ENCODE assay signal across 8 cellular contexts in genomic region chr2:128318776-128319456, GRCh38. TPM values are rescaled to one million over a fixed set of nuclear protein-coding genes. Genes with fewer than 3 reads are reported as not detected.
DNase-seq lines count a peak whose midpoint lies in the region; ATAC-seq and TF ChIP-seq lines count a peak whose summit lies in the region.

A gene with protein sequence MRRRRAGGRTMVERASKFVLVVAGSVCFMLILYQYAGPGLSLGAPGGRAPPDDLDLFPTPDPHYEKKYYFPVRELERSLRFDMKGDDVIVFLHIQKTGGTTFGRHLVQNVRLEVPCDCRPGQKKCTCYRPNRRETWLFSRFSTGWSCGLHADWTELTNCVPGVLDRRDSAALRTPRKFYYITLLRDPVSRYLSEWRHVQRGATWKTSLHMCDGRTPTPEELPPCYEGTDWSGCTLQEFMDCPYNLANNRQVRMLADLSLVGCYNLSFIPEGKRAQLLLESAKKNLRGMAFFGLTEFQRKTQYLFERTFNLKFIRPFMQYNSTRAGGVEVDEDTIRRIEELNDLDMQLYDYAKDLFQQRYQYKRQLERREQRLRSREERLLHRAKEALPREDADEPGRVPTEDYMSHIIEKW (minus strand): TSS chr2:128318868. CDS start chr2:128318563, 305 bp downstream.

- no peaks in the 10 kb centered on the region for H3K9me3 ChIP-seq in T-helper 17 cell (ENCODE audit: control insufficient read depth, low read length, poor library complexity, severe bottlenecking)
- H3K9me3 ChIP-seq in upper lobe of left lung: no peaks in the 10 kb centered on the region

- peak in 2 of 4 donors; percentile 18 to 46 for TF ChIP-seq POLR2A in upper lobe of left lung (IDR thresholded peaks at IDR 0.05)

- 0 to 1% methylated on average over 8 to 24 of the region's 84 CpGs for WGBS in upper lobe of left lung, 2 donors

- peaks cover 26 to 65% (median 39%) of the 10 kb centered on the region in 4 donors for H3K4me1 ChIP-seq in upper lobe of left lung

- no peak for TF ChIP-seq CTCF in GM12875 (IDR thresholded peaks at IDR 0.05; ENCODE audit: borderline replicate concordance, insufficient read depth, low read depth, low read length)
- TF ChIP-seq CTCF in HFF-Myc (IDR thresholded peaks at IDR 0.05; ENCODE audit: low read depth, low read length, missing control alignments): no peak
- no peak for TF ChIP-seq CTCF in progenitor cell of endocrine pancreas (IDR thresholded peaks at IDR 0.05; ENCODE audit: unreplicated experiment)
- TF ChIP-seq CTCF in upper lobe of left lung (IDR thresholded peaks at IDR 0.05): peak in 1 of 6 experiments; percentile 38

- H3K27me3 Mint-ChIP-seq in T-helper 17 cell (no peaks in the 10 kb centered on the region), progenitor cell of endocrine pancreas (peaks cover 14% of the 10 kb centered on the region)

- intact Hi-C loops in left cardiac atrium (cut with DNase I): loop anchor here in 1 of 2 donors (10.0 kb wide), 1 partner anchor 144 kb away; no protein-coding TSS in a partner anchor

- peak within 1 kb of the TSS in 2 of 4 donors; percentile 56 to 67 for H3K27ac ChIP-seq in upper lobe of left lung

- peak; percentile 85 for ATAC-seq in T-helper 17 cell
- ATAC-seq in left cardiac atrium: peak; percentile 83 to 84
- peak; percentile 74 to 87 for ATAC-seq in upper lobe of left lung (ENCODE audit: low FRiP score in 2 of 2)

- no peaks in the 10 kb centered on the region for H3K27me3 ChIP-seq in upper lobe of left lung

- H3K27ac Mint-ChIP-seq in T-helper 17 cell: peak within 1 kb of the TSS; percentile 78
- H3K27ac Mint-ChIP-seq in progenitor cell of endocrine pancreas: no peak within 1 kb of the TSS

- peaks cover 35% of the 10 kb centered on the region for H3K4me1 Mint-ChIP-seq in T-helper 17 cell
- H3K4me1 Mint-ChIP-seq in progenitor cell of endocrine pancreas (ENCODE audit: low read depth): peaks cover 25% of the 10 kb centered on the region

- DNase-seq in HFF-Myc (ENCODE audit: extremely low read depth, low read depth) (no peak), NAMALWA (ENCODE audit: low spot score) (peak; percentile 79), T-helper 17 cell (peak; percentile 83 to 94 (median 90)), amniotic epithelial cell (ENCODE audit: low read depth) (peak; percentile 68), left cardiac atrium (peak; percentile 91), progenitor cell of endocrine pancreas (ENCODE audit: low spot score, unreplicated experiment) (peak; percentile 84), upper lobe of left lung (peak; percentile 88 to 98)

- H3K36me3 Mint-ChIP-seq in T-helper 17 cell (ENCODE audit: low read depth) (no peaks in the 10 kb centered on the region), progenitor cell of endocrine pancreas (ENCODE audit: insufficient read depth) (peaks cover 2% of the 10 kb centered on the region)

- H3K4me3 Mint-ChIP-seq in T-helper 17 cell (peak within 1 kb of the TSS; percentile 93), progenitor cell of endocrine pancreas (ENCODE audit: low read depth) (peak within 1 kb of the TSS; percentile 93)

- peaks cover 0 to 11% (median 0%) of the 10 kb centered on the region in 4 donors for H3K36me3 ChIP-seq in upper lobe of left lung

- H3K4me3 ChIP-seq in GM12875 (ENCODE audit: low read depth, low read length) (peak within 1 kb of the TSS; percentile 56), HFF-Myc (replicated peaks; ENCODE audit: low read depth, low read length) (peak within 1 kb of the TSS; percentile 74), upper lobe of left lung (peak within 1 kb of the TSS; percentile 52 to 79 (median 66))

- no peak for TF ChIP-seq EP300 in upper lobe of left lung (IDR thresholded peaks at IDR 0.05)

- no peaks in the 10 kb centered on the region for H3K9me3 Mint-ChIP-seq in progenitor cell of endocrine pancreas (ENCODE audit: low read depth)

RNA-seq across cellular contexts. Expression of the gene that starts here (rescaled TPM):
- 10 to 100 TPM; 12.5 to 12.9 TPM for total RNA-seq in T-helper 17 cell
- 10 to 100 TPM; 14.3 to 19.3 TPM for total RNA-seq in left cardiac atrium
- total RNA-seq in progenitor cell of endocrine pancreas: 74.5 and 81.2 TPM in 2 replicates
- 10 to 100 TPM; 24.0 to 96.8 (median 37.0) TPM for total RNA-seq in upper lobe of left lung
